Comparison of ENCODE assay signal across 11 cellular contexts in the genomic region with DNA sequence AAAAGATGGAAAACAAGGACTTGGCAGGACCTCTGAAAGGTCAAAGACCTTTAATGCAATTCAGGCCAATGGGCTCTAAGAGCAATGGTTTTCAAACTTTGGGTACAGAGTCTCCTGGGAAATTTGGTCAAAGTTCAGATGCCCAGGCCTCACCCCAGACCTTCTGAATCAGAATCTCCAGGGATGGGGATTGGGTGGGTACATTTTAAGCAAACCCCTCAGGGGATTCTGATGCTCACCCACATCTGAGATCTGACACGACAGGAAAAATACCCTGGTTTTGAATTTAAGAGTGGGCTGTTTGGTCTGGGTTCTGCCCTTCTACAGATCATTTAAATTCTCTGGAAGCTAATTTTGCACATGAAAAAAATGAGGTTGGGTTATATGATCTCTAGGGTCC.
"Had no signal": no experiment of that assay in that cellular context is flagged by ENCODE, and none has a peak within 500 bp of the region (broad histone marks: within the 10 kb centered on the region; RNA-seq: fewer than 3 reads in every experiment).

No MANE protein-coding gene starts in this region.

- H3K27ac Mint-ChIP-seq: GM23338, HFFc6 had no signal

- ATAC-seq: GM23338, HCT116 had no signal

- FAIRE-seq: H1, H54 had no signal

- H3K4me3 ChIP-seq: GM23248, GM23338, HAP-1 had no signal

- H3K4me2 ChIP-seq: GM23338 had no signal

- H3K4me3 Mint-ChIP-seq: GM23338, H9, HFFc6 had no signal

- H3K9me3 ChIP-seq: HAP-1 had no signal

- H2AFZ ChIP-seq: GM23248, GM23338 had no signal

- H3K9ac ChIP-seq: GM23248 had no signal

- DNase-seq: GM23248, GOT3, H7, H9, HCEC 1CT, HFFc6 had no signal

- H3K9me3 Mint-ChIP-seq: GM23338, H9 had no signal

- H3K4me1 ChIP-seq: HAP-1 had no signal

- H3K27ac ChIP-seq: GM23248 had no signal
